Comparison of ENCODE assay signal across 26 cellular contexts in genomic region chr2:118599141-118599540, GRCh38.
"Had no signal": no experiment of that assay in that cellular context is flagged by ENCODE, and none has a peak within 500 bp of the region (broad histone marks: within the 10 kb centered on the region; RNA-seq: fewer than 3 reads in every experiment).

No MANE protein-coding gene starts in this region.

- ATAC-seq: stimulated activated effector memory CD8-positive, alpha-beta T cell treated with anti-CD3 and anti-CD28 coated beads, Interleukin-12 subunit alpha, Interleukin-12 subunit beta, amount 100 ng/mL, for 72 hours; stimulated activated memory B cell treated with anti-CD40 and anti-IgM and Interleukin-4, amounts not matched to agents 10 μg/mL and 1 μg/mL and 100 μg/mL, for 72 hours; stimulated activated naive B cell treated with anti-CD40 and anti-IgM and Interleukin-4, amounts not matched to agents 10 μg/mL and 1 μg/mL and 100 μg/mL, for 72 hours; stimulated activated naive CD8-positive, alpha-beta T cell treated with anti-CD3 and anti-CD28 coated beads, Interleukin-15, amount 100 ng/mL, for 72 hours; stimulated activated naive CD8-positive, alpha-beta T cell treated with anti-CD3 and anti-CD28 coated beads, Interleukin-15, Interleukin-2, amounts not matched to agents 100 U/mL and 50 U/mL, for 24 hours; upper lobe of right lung had no signal

- H3K9me3 ChIP-seq: suprapubic skin, testis, thoracic aorta, thyroid gland, tibial artery, transverse colon, upper lobe of right lung, uterus, vagina had no signal

- H3K36me3 ChIP-seq: stomach, suprapubic skin, thoracic aorta, thyroid gland, tibial artery, tibial nerve, transverse colon, upper lobe of left lung, upper lobe of right lung, uterus, vagina had no signal

- H3K27ac ChIP-seq: stomach, suprapubic skin, testis, thoracic aorta, thyroid gland, tibial artery, tibial nerve, transverse colon, upper lobe of left lung, upper lobe of right lung, uterus, vagina had no signal

- DNase-seq: stimulated activated CD4-positive, alpha-beta T cell treated with anti-CD3 and anti-CD28 coated beads, Interleukin-2, amount 100 ng/mL, for 48 hours; stimulated activated CD4-positive, alpha-beta T cell treated with anti-CD3 and anti-CD28 coated beads, Interleukin-4, amount 100 ng/mL, for 1 hour; stimulated activated CD4-positive, alpha-beta T cell treated with anti-CD3 and anti-CD28 coated beads, Interleukin-4, amount 100 ng/mL, for 24 hours; stimulated activated CD4-positive, alpha-beta T cell treated with anti-CD3 and anti-CD28 coated beads, Interleukin-4, amount 100 ng/mL, for 4 hours; stimulated activated CD8-positive, alpha-beta memory T cell treated with anti-CD3 and anti-CD28 coated beads, Interleukin-4, amount 100 ng/mL, for 48 hours; stimulated activated naive B cell treated with anti-CD40 and anti-IgM and Interleukin-4, amounts not matched to agents 10 μg/mL and 1 μg/mL and 100 μg/mL, for 72 hours; stimulated activated naive CD4-positive, alpha-beta T cell; stimulated activated naive CD4-positive, alpha-beta T cell treated with Interleukin-2 at 50 U/mL for 16 hours; stimulated activated naive CD8-positive, alpha-beta T cell treated with anti-CD3 and anti-CD28 coated beads, Interleukin-15, amount 100 ng/mL, for 72 hours; stimulated activated naive CD8-positive, alpha-beta T cell treated with anti-CD3 and anti-CD28 coated beads, Interleukin-15, Interleukin-2, amounts not matched to agents 100 U/mL and 50 U/mL, for 24 hours; stomach; substantia nigra; testis; thyroid gland; tibial artery; transverse colon; trophoblast cell; upper lobe of left lung; upper lobe of right lung; uterus had no signal

- H3K4me1 ChIP-seq: stomach, suprapubic skin, testis, thyroid gland, tibial artery, tibial nerve, transverse colon, upper lobe of left lung, upper lobe of right lung, uterus, vagina had no signal

- H3K27me3 ChIP-seq: stomach, suprapubic skin, testis, thyroid gland, tibial artery, tibial nerve, transverse colon, upper lobe of left lung, upper lobe of right lung, uterus, vagina had no signal

- H3K4me3 ChIP-seq: stomach, suprapubic skin, testis, thoracic aorta, thyroid gland, tibial artery, tibial nerve, transverse colon, upper lobe of left lung, upper lobe of right lung, uterus, vagina had no signal
